16 cellular contexts compared by ENCODE assay signal in genomic region chr21:28104346-28104745, GRCh38.
DNase-seq lines count a peak whose midpoint lies in the region; TF ChIP-seq lines count a peak whose summit lies in the region.
"Had no signal": no experiment of that assay in that cellular context is flagged by ENCODE, and none has a peak within 500 bp of the region (broad histone marks: within the 10 kb centered on the region; RNA-seq: fewer than 3 reads in every experiment).

No MANE protein-coding gene starts in this region.

- H3K36me3 Mint-ChIP-seq in progenitor cell of endocrine pancreas (ENCODE audit: insufficient read depth): no peaks in the 10 kb centered on the region
- H3K36me3 Mint-ChIP-seq: CD4-positive, CD25-positive, alpha-beta regulatory T cell had no signal

- H3K4me2 ChIP-seq in GM23248 (ENCODE audit: unreplicated experiment): no peak overlapping the region

- DNase-seq in NCI-H526 treated with DMSO at 0.1 percent for 48 hours (lab: John Stamatoyannopoulos, UW) (peak; percentile 39), NCI-H526 (lab: John Stamatoyannopoulos, UW) (no peak), GM23248 (no peak), progenitor cell of endocrine pancreas (ENCODE audit: low spot score, unreplicated experiment) (no peak), T-helper 1 cell (no peak), D341Med (ENCODE audit: low spot score) (no peak), AG08395 (ENCODE audit: low spot score) (no peak)
- DNase-seq: 8988T; AML-193; CD4-positive, CD25-positive, alpha-beta regulatory T cell; KG1; MG63; NCI-H1092 treated with DMSO at 0.1 percent for 48 hours; NCI-H2029 treated with DMSO at 0.1 percent for 48 hours; NCI-H226 had no signal

- no peaks in the 10 kb centered on the region for H3K79me2 ChIP-seq in GM23248 (ENCODE audit: insufficient read depth)

- TF ChIP-seq CTCF in progenitor cell of endocrine pancreas (IDR thresholded peaks at IDR 0.05; ENCODE audit: unreplicated experiment): no peak

- H3K4me3 ChIP-seq in GM23248: no peak overlapping the region
- peak overlapping the region; percentile 7 for H3K4me3 ChIP-seq in endocrine pancreas (ENCODE audit: control insufficient read depth, insufficient read depth, low read length)
- H3K4me3 ChIP-seq: MG63 had no signal

- H3F3A ChIP-seq in GM23248 (ENCODE audit: insufficient read depth): no peaks in the 10 kb centered on the region

- in situ Hi-C loops in GM23248 (cut with MboI): no loop called here

- no peak overlapping the region for H3K4me3 Mint-ChIP-seq in progenitor cell of endocrine pancreas (ENCODE audit: low read depth)
- H3K4me3 Mint-ChIP-seq: CD4-positive, CD25-positive, alpha-beta regulatory T cell had no signal

- H3K27me3 ChIP-seq in GM23248 (replicated peaks; ENCODE audit: insufficient read depth) (no peaks in the 10 kb centered on the region), endocrine pancreas (ENCODE audit: control insufficient read depth, insufficient read depth, low read length) (no peaks in the 10 kb centered on the region)
- H3K27me3 ChIP-seq: MG63 had no signal

- H4K20me1 ChIP-seq in GM23248 (ENCODE audit: insufficient read depth): no peaks in the 10 kb centered on the region

- H3K4me1 Mint-ChIP-seq in progenitor cell of endocrine pancreas (ENCODE audit: low read depth): no peaks in the 10 kb centered on the region
- H3K4me1 Mint-ChIP-seq: CD4-positive, CD25-positive, alpha-beta regulatory T cell had no signal

- no peaks in the 10 kb centered on the region for H3K9me2 ChIP-seq in GM23248 (ENCODE audit: insufficient read depth)

- H3K27ac Mint-ChIP-seq in progenitor cell of endocrine pancreas: peak overlapping the region; percentile 26

- H3K9me3 ChIP-seq in GM23248 (ENCODE audit: low read depth): no peaks in the 10 kb centered on the region
- H3K9me3 ChIP-seq in endocrine pancreas (ENCODE audit: control insufficient read depth, low read length): no peaks in the 10 kb centered on the region
- H3K9me3 ChIP-seq: MG63 had no signal

- H3K4me1 ChIP-seq in GM23248 (ENCODE audit: insufficient read depth) (no peaks in the 10 kb centered on the region), endocrine pancreas (ENCODE audit: control insufficient read depth, insufficient read depth, low read length) (peaks cover 3% of the 10 kb centered on the region)

- no peaks in the 10 kb centered on the region for H3K27me3 Mint-ChIP-seq in progenitor cell of endocrine pancreas
- H3K27me3 Mint-ChIP-seq: CD4-positive, CD25-positive, alpha-beta regulatory T cell had no signal

- no peak overlapping the region for H3K27ac ChIP-seq in GM23248

- no peaks in the 10 kb centered on the region for H3K9me3 Mint-ChIP-seq in progenitor cell of endocrine pancreas (ENCODE audit: low read depth)

- H3K9ac ChIP-seq in GM23248: no peak overlapping the region
- no peak overlapping the region for H3K9ac ChIP-seq in endocrine pancreas (ENCODE audit: control insufficient read depth, insufficient read depth, low read length)

- WGBS in GM23248 (ENCODE audit: low coverage in 1 of 2, low lambda C conversion rate in 2 of 2, missing lambda C conversion rate in 2 of 2), 2 experiments: 41 to 52% methylated on average over 5 of the region's 5 CpGs

- H3K36me3 ChIP-seq in GM23248 (ENCODE audit: low read depth) (no peaks in the 10 kb centered on the region), endocrine pancreas (ENCODE audit: control insufficient read depth, insufficient read depth, low read length) (no peaks in the 10 kb centered on the region)
- H3K36me3 ChIP-seq: MG63 had no signal

- H2AFZ ChIP-seq in GM23248: 0 out of 2 replicates have a peak overlapping the region, but pooled peaks have one; percentile 20
